25 cellular contexts compared by ENCODE assay signal in the genomic region with DNA sequence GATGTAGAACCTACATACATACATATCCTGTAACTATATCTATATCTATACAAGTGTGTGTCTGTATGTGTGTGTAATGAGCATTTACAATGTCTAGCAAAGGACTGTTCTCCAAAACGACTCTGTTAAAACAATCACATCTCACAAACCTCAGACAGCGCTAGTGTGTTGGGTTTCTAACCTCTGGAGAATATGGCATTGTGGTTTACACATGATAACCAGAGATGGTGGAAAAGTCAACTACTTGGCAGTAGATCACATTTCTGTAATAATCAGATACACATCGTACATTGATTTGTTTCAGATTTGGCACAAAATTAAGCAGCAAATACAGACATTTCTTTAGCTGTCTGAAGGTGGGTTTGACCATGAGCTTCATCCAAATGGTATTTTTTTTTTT.
"Had no signal": no experiment of that assay in that cellular context is flagged by ENCODE, and none has a peak within 500 bp of the region (broad histone marks: within the 10 kb centered on the region; RNA-seq: fewer than 3 reads in every experiment).

No MANE protein-coding gene starts in this region.

- H3K4me3 Mint-ChIP-seq: mesothelial cell of epicardium; naive thymus-derived CD4-positive, alpha-beta T cell; nephron; neural progenitor cell; stimulated activated naive B cell treated with anti-CD40 and anti-IgM and Interleukin-4, amounts not matched to agents 10 μg/mL and 1 μg/mL and 100 μg/mL, for 72 hours had no signal

- H3K4me2 ChIP-seq: neural progenitor cell had no signal

- H3K4me1 Mint-ChIP-seq: neural progenitor cell; stimulated activated naive B cell treated with anti-CD40 and anti-IgM and Interleukin-4, amounts not matched to agents 10 μg/mL and 1 μg/mL and 100 μg/mL, for 72 hours had no signal

- H3K4me3 ChIP-seq: dorsolateral prefrontal cortex, heart right ventricle, left lung, mucosa of descending colon, neural progenitor cell, right lobe of liver, stomach, testis, tibial artery, upper lobe of left lung had no signal

- H3K27ac ChIP-seq: dorsolateral prefrontal cortex, heart right ventricle, left lung, neural progenitor cell, parathyroid adenoma, right lobe of liver, stomach, testis, tibial artery, upper lobe of left lung had no signal

- H3K4me1 ChIP-seq: heart right ventricle, left lung, neural progenitor cell, parathyroid adenoma, right lobe of liver, stomach, testis, tibial artery, upper lobe of left lung had no signal

- H3K9ac ChIP-seq: neural progenitor cell, parathyroid adenoma had no signal

- ATAC-seq: heart right ventricle; left cardiac atrium; left lung; mucosa of descending colon; naive thymus-derived CD4-positive, alpha-beta T cell; right lobe of liver; stimulated activated naive B cell treated with anti-CD40 and anti-IgM and Interleukin-4, amounts not matched to agents 10 μg/mL and 1 μg/mL and 100 μg/mL, for 72 hours had no signal

- DNase-seq: dorsolateral prefrontal cortex; effector CD4-positive, alpha-beta T cell; foreskin melanocyte; glutamatergic neuron; heart right ventricle; hippocampal formation; left cardiac atrium; left lung; mesenchymal stem cell; mucosa of descending colon; naive thymus-derived CD4-positive, alpha-beta T cell; right lobe of liver; small intestine; stimulated activated CD4-positive, alpha-beta T cell treated with anti-CD3 and anti-CD28 coated beads, Interleukin-15, amount 100 ng/mL, for 24 hours; stimulated activated CD4-positive, alpha-beta T cell treated with anti-CD3 and anti-CD28 coated beads, Interleukin-2, amount 100 ng/mL, for 48 hours; stimulated activated naive B cell treated with anti-CD40 and anti-IgM and Interleukin-4, amounts not matched to agents 10 μg/mL and 1 μg/mL and 100 μg/mL, for 72 hours; stomach; testis; tibial artery; upper lobe of left lung had no signal

- H3K9me3 ChIP-seq: mucosa of descending colon, right lobe of liver, stomach, testis, tibial artery, upper lobe of left lung had no signal

- H3K27ac Mint-ChIP-seq: mesothelial cell of epicardium; naive thymus-derived CD4-positive, alpha-beta T cell; neural progenitor cell; progenitor cell of endocrine pancreas; stimulated activated naive B cell treated with anti-CD40 and anti-IgM and Interleukin-4, amounts not matched to agents 10 μg/mL and 1 μg/mL and 100 μg/mL, for 72 hours had no signal

- H3K36me3 ChIP-seq: heart right ventricle, left lung, neural progenitor cell, right lobe of liver, stomach, tibial artery, upper lobe of left lung had no signal

- H3K27me3 Mint-ChIP-seq: progenitor cell of endocrine pancreas had no signal

- H3K79me2 ChIP-seq: parathyroid adenoma had no signal

- H2AFZ ChIP-seq: neural progenitor cell, parathyroid adenoma had no signal

- H3K36me3 Mint-ChIP-seq: naive thymus-derived CD4-positive, alpha-beta T cell; neural progenitor cell; stimulated activated naive B cell treated with anti-CD40 and anti-IgM and Interleukin-4, amounts not matched to agents 10 μg/mL and 1 μg/mL and 100 μg/mL, for 72 hours had no signal

- H3K27me3 ChIP-seq: dorsolateral prefrontal cortex, left lung, neural progenitor cell, right lobe of liver, stomach, testis, tibial artery, upper lobe of left lung had no signal
